ENCODE assay signal across 8 cellular contexts in genomic region chr6:36423101-36423824, GRCh38. TPM values are rescaled to one million over a fixed set of nuclear protein-coding genes. Genes with fewer than 3 reads are reported as not detected.
DNase-seq lines count a peak whose midpoint lies in the region; ATAC-seq, FAIRE-seq and TF ChIP-seq lines count a peak whose summit lies in the region.

No MANE protein-coding gene starts in this region.

- peak overlapping the region; percentile 74 for H3K4me3 Mint-ChIP-seq in endodermal cell

- H3K4me3 ChIP-seq in HUES48 (ENCODE audit: low read depth, low read length) (peak overlapping the region; percentile 70), endodermal cell (ENCODE audit: low read length) (peak overlapping the region; percentile 82), mesodermal cell (ENCODE audit: extremely low read depth, insufficient read depth, low read length, poor library complexity, severe bottlenecking) (peak overlapping the region; percentile 29)

- DNase-seq in D721Med (ENCODE audit: insufficient read length, low spot score) (peak; percentile 72), NOMO-1 treated with dmso at 0.1 percent for 144 hours (lab: John Stamatoyannopoulos, UW; ENCODE audit: unreplicated experiment) (peak; percentile 95), endodermal cell (peak; percentile 100)
- peak; percentile 94 for DNase-seq in activated CD8-positive, alpha-beta memory T cell treated with anti-CD3 and anti-CD28 coated beads, Interleukin-2, amount 50 U/mL, for 1 hour (ENCODE audit: extremely low read depth)
- DNase-seq in stimulated activated CD8-positive, alpha-beta memory T cell treated with anti-CD3 and anti-CD28 coated beads, Interleukin-15, amount 100 ng/mL, for 24 hours (ENCODE audit: low read depth): peak; percentile 94

- peaks cover 6% of the 10 kb centered on the region; the same call in 1 of the 2 replicates for H3K4me1 ChIP-seq in HUES48 (ENCODE audit: control insufficient read depth, insufficient read depth, low read length)
- no peaks in the 10 kb centered on the region for H3K4me1 ChIP-seq in endodermal cell (ENCODE audit: control insufficient read depth, insufficient read depth, low read length)
- H3K4me1 ChIP-seq in mesodermal cell (ENCODE audit: control insufficient read depth, insufficient read depth, low read length, poor library complexity, severe bottlenecking): peaks cover 5% of the 10 kb centered on the region

- H3K27me3 ChIP-seq in HUES48 (ENCODE audit: control insufficient read depth, insufficient read depth, low read length) (no peaks in the 10 kb centered on the region), endodermal cell (ENCODE audit: control insufficient read depth, insufficient read depth, low read length, poor library complexity, severe bottlenecking) (no peaks in the 10 kb centered on the region)

- no peaks in the 10 kb centered on the region for H3K9me3 ChIP-seq in HUES48 (ENCODE audit: control insufficient read depth, insufficient read depth, low read length)
- no peaks in the 10 kb centered on the region for H3K9me3 ChIP-seq in endodermal cell (ENCODE audit: control insufficient read depth, low read length)
- no peaks in the 10 kb centered on the region for H3K9me3 ChIP-seq in mesodermal cell (ENCODE audit: control insufficient read depth, low read length)

- H3K4me1 Mint-ChIP-seq in endodermal cell: peaks cover 4% of the 10 kb centered on the region

- peak overlapping the region; percentile 94 for H3K27ac Mint-ChIP-seq in endodermal cell

- no peaks in the 10 kb centered on the region for H3K36me3 Mint-ChIP-seq in endodermal cell (ENCODE audit: low read depth)

- no peak for FAIRE-seq in D721Med (lab: Jason Lieb, UNC)

- H3K9me3 Mint-ChIP-seq in endodermal cell: no peaks in the 10 kb centered on the region

- H3K27me3 Mint-ChIP-seq in endodermal cell (ENCODE audit: insufficient read depth): no peaks in the 10 kb centered on the region

- TF ChIP-seq CTCF in D721Med (IDR thresholded peaks at IDR 0.05; ENCODE audit: insufficient read depth, missing control alignments): peak; percentile 56
- peak; percentile 74 for TF ChIP-seq CTCF in endodermal cell (conservative IDR thresholded peaks at IDR 0.05)

- H3K36me3 ChIP-seq in HUES48 (ENCODE audit: control insufficient read depth, insufficient read depth, low read length): no peaks in the 10 kb centered on the region
- no peaks in the 10 kb centered on the region for H3K36me3 ChIP-seq in endodermal cell (ENCODE audit: control insufficient read depth, insufficient read depth, low read length)
- H3K36me3 ChIP-seq in mesodermal cell (ENCODE audit: control insufficient read depth, insufficient read depth, low read length): no peaks in the 10 kb centered on the region

- peak overlapping the region; percentile 54 for H3K27ac ChIP-seq in HUES48 (ENCODE audit: low read depth, low read length)
- no peak overlapping the region for H3K27ac ChIP-seq in endodermal cell (ENCODE audit: low read depth, low read length)
- H3K27ac ChIP-seq in mesodermal cell (ENCODE audit: low read depth, low read length, severe bottlenecking): peak overlapping the region; percentile 83

- WGBS in endodermal cell (ENCODE audit: insufficient coverage in 1 of 2, insufficient read length in 1 of 2), 2 experiments: 3 to 6% methylated on average over 28 to 51 of the region's 51 CpGs
- WGBS in mesodermal cell (ENCODE audit: insufficient coverage in 2 of 2), 2 experiments: 2 to 3% methylated on average over 34 to 40 of the region's 51 CpGs

- peak; percentile 95 for ATAC-seq in GM21390 (IDR thresholded peaks at IDR 0.05; ENCODE audit: unreplicated experiment)

- peak overlapping the region; percentile 33; the same call in 1 of the 2 replicates for H3K9ac ChIP-seq in HUES48 (ENCODE audit: low read depth, low read length)
- H3K9ac ChIP-seq in endodermal cell (ENCODE audit: extremely low read depth, low read length, poor library complexity, severe bottlenecking): no peak overlapping the region

RNA-seq across cellular contexts. Expression of gene PXT1, which starts 19.4 kb away (rescaled TPM):
- total RNA-seq in endodermal cell: under 1 TPM in 1 of 2 donors, not detected in 1; 0.15 TPM
- not detected for polyA plus RNA-seq in endodermal cell (2013, experiment 1 of 2)
- polyA plus RNA-seq in endodermal cell (2013, experiment 2 of 2): 0.33 TPM
- not detected for polyA plus RNA-seq in mesodermal cell (2013, experiment 1 of 2)
- polyA plus RNA-seq in mesodermal cell (2013, experiment 2 of 2): not detected

RNA-seq across cellular contexts. Expression of gene KCTD20, which starts 19.5 kb away (rescaled TPM):
- total RNA-seq in endodermal cell: 10 to 100 TPM; 20.5 to 29.0 TPM
- 40.9 TPM for polyA plus RNA-seq in endodermal cell (2013, experiment 1 of 2)
- 43.1 TPM for polyA plus RNA-seq in endodermal cell (2013, experiment 2 of 2)
- 54.9 TPM for polyA plus RNA-seq in mesodermal cell (2013, experiment 1 of 2)
- 51.7 TPM for polyA plus RNA-seq in mesodermal cell (2013, experiment 2 of 2)

RNA-seq across cellular contexts. Expression of gene ETV7, which starts 35.8 kb away (rescaled TPM):
- under 1 TPM; 0.42 TPM for total RNA-seq in endodermal cell
- polyA plus RNA-seq in endodermal cell (2013, experiment 1 of 2): 0.18 TPM
- polyA plus RNA-seq in endodermal cell (2013, experiment 2 of 2): 0.41 TPM
- not detected for polyA plus RNA-seq in mesodermal cell (2013, experiment 1 of 2)
- not detected for polyA plus RNA-seq in mesodermal cell (2013, experiment 2 of 2)

Comparison
In these comparisons a context has a peak if more than half of its experiments do, and no peak if none do; other contexts are left out.
1. H3K4me3 ChIP-seq: peak in every context shown above with its lines; median percentile 82 in endodermal cell; 70 in HUES48; 29 in mesodermal cell.